Comparison of ENCODE assay signal across 19 cellular contexts in the genomic region with DNA sequence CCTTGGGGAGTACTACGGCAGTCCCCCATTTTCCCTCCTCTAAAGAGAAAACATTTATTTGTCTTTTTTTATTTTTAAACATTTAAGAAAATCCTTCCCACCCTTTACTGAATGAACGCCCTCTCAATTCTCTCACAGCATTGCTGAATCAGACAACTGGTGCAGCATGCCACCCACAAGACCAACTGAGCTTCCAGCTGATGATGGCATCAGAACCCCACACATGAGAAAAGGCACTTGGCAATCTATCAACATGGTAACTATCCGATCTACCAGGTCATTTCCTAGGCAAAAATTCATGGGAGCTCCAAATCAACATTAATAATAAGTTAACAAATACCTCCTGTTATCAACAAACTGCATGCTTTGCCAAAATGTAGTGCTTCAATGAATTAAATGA. TPM values are rescaled to one million over a fixed set of nuclear protein-coding genes. Genes with fewer than 3 reads are reported as not detected.
"Had no signal": no experiment of that assay in that cellular context is flagged by ENCODE, and none has a peak within 500 bp of the region (broad histone marks: within the 10 kb centered on the region; RNA-seq: fewer than 3 reads in every experiment).

No MANE protein-coding gene starts in this region.

- H3K9me3 ChIP-seq: colonic mucosa, prostate gland, right lobe of liver, suprapubic skin, thyroid gland had no signal

- H3K9me3 Mint-ChIP-seq: naive thymus-derived CD8-positive, alpha-beta T cell had no signal

- H3K27me3 Mint-ChIP-seq: type B pancreatic cell had no signal

- DNase-seq: colonic mucosa; effector CD4-positive, alpha-beta T cell; endodermal cell; erythroblast; foreskin keratinocyte; kidney; naive thymus-derived CD8-positive, alpha-beta T cell; right lobe of liver; stimulated activated CD4-positive, alpha-beta T cell treated with anti-CD3 and anti-CD28 coated beads, Interleukin-12 subunit alpha, Interleukin-12 subunit beta, amount 100 ng/mL, for 4 hours; stimulated activated CD4-positive, alpha-beta T cell treated with anti-CD3 and anti-CD28 coated beads, Interleukin-2, amount 100 ng/mL, for 48 hours; stimulated activated naive CD4-positive, alpha-beta T cell treated with Interleukin-2 at 50 U/mL for 16 hours; thyroid gland had no signal

- H3K27ac Mint-ChIP-seq: endodermal cell, neural progenitor cell, type B pancreatic cell had no signal

- H3K4me1 ChIP-seq: colonic mucosa, neural progenitor cell, parathyroid adenoma, prostate gland, right lobe of liver, thyroid gland had no signal

- H3K4me2 ChIP-seq: hepatocyte, neural progenitor cell had no signal

- H3K4me3 Mint-ChIP-seq: endodermal cell; naive thymus-derived CD8-positive, alpha-beta T cell; neural progenitor cell; type B pancreatic cell had no signal

- H3K4me1 Mint-ChIP-seq: naive thymus-derived CD8-positive, alpha-beta T cell had no signal

- H3K36me3 ChIP-seq: colonic mucosa, neural progenitor cell, prostate gland, right lobe of liver, suprapubic skin, thyroid gland had no signal

- H3K36me3 Mint-ChIP-seq: naive thymus-derived CD8-positive, alpha-beta T cell; type B pancreatic cell had no signal

- H3K4me3 ChIP-seq: colonic mucosa, hepatocyte, neural progenitor cell, prostate gland, right lobe of liver, skin epidermis, suprapubic skin, thyroid gland had no signal

- H3K27me3 ChIP-seq: colonic mucosa, foreskin keratinocyte, hepatocyte, neural progenitor cell, right lobe of liver, suprapubic skin, thyroid gland had no signal

- H3K9ac ChIP-seq: neural progenitor cell, parathyroid adenoma had no signal

RNA-seq across cellular contexts. Expression of a gene that starts 43.2 kb away (rescaled TPM):
- total RNA-seq: naive thymus-derived CD8-positive, alpha-beta T cell had no signal
